ENCODE assay signal across 8 cellular contexts in genomic region chr13:101919541-101920306, GRCh38.
DNase-seq lines count a peak whose midpoint lies in the region; ATAC-seq, FAIRE-seq and TF ChIP-seq lines count a peak whose summit lies in the region.

No MANE protein-coding gene starts in this region.

- TF ChIP-seq CTCF in HepG2 (CRISPR knock-in tag; IDR thresholded peaks at IDR 0.05) = no peak

- H3K9me3 Mint-ChIP-seq in activated CD4-positive, alpha-beta memory T cell treated with anti-CD3 and anti-CD28 coated beads for 36 hours = no peaks in the 10 kb centered on the region

- ATAC-seq in HepG2 = no peak

- DNase-seq in DMS79 (lab: John Stamatoyannopoulos, UW) (peak; percentile 72), NCI-H1417 treated with DMSO at 0.1 percent for 48 hours (lab: John Stamatoyannopoulos, UW) (peak; percentile 66), HepG2 (ENCODE audit: low spot score) (no peak), GM19239 (ENCODE audit: insufficient read length, low spot score) (no peak)
- no peak for DNase-seq in stimulated activated CD8-positive, alpha-beta memory T cell treated with anti-CD3 and anti-CD28 coated beads, Interleukin-4, amount 100 ng/mL, for 48 hours
- DNase-seq in activated CD4-positive, alpha-beta memory T cell treated with anti-CD3 and anti-CD28 coated beads for 36 hours = no peak
- no peak for DNase-seq in activated CD4-positive, CD25-positive, alpha-beta regulatory T cell (lab: John Stamatoyannopoulos, UW)

- no peaks in the 10 kb centered on the region for H3K79me2 ChIP-seq in HepG2 (ENCODE audit: insufficient read depth, low read length)

- no TSS peak for BruUV-seq in HepG2 (replicated peaks; lab: Mats Ljungman, UMichigan)

- no peak overlapping the region for H3K9ac ChIP-seq in HepG2 (ENCODE audit: insufficient read depth, low read depth, low read length)

- H3K4me2 ChIP-seq in HepG2 (ENCODE audit: low read depth, low read length) = no peak overlapping the region

- CTCF ChIA-PET in HepG2 (lab: Yijun Ruan, JAX; ENCODE audit: low intra/inter-chr PET ratio, low total read pairs) = no interaction called here
- CTCF ChIA-PET in activated CD4-positive, alpha-beta memory T cell treated with anti-CD3 and anti-CD28 coated beads for 36 hours (lab: Charles Lee) = no interaction called here

- WGBS in HepG2 (ENCODE audit: low lambda C conversion rate) = 37% methylated on average over 27 of the region's 27 CpGs

- no peak overlapping the region for H3K4me3 Mint-ChIP-seq in activated CD4-positive, alpha-beta memory T cell treated with anti-CD3 and anti-CD28 coated beads for 36 hours

- POLR2A ChIA-PET in HepG2 (lab: Yijun Ruan, JAX) = no interaction called here
- POLR2A ChIA-PET in activated CD4-positive, alpha-beta memory T cell treated with anti-CD3 and anti-CD28 coated beads for 36 hours (lab: Charles Lee) = no interaction called here

- no peak for FAIRE-seq in HepG2 (lab: Jason Lieb, UNC)
- no peak for FAIRE-seq in GM19239 (lab: Jason Lieb, UNC)

- TF ChIP-seq EP300 in HepG2 (IDR thresholded peaks at IDR 0.05; ENCODE audit: low read depth in 2 of 2, low read length in 2 of 2) (no peak), HepG2 (CRISPR knock-in tag; IDR thresholded peaks at IDR 0.05; ENCODE audit: borderline replicate concordance) (no peak)

- H3K27ac ChIP-seq in cingulate gyrus (ENCODE audit: low read depth, low read length) = peak overlapping the region; percentile 3
- no peak overlapping the region for H3K27ac ChIP-seq in HepG2 (ENCODE audit: extremely low read length, insufficient read depth, low read length)

- no peak overlapping the region for H3K4me3 ChIP-seq in HepG2 (replicated peaks in 1 of 3; ENCODE audit: insufficient read depth in 1 of 3, low read depth in 2 of 3, low read length in 3 of 3)

- peaks cover 0 to 27% of the 10 kb centered on the region in 2 experiments; a peak in 4 of 5 replicates for H3K27me3 ChIP-seq in HepG2 (ENCODE audit: control insufficient read depth in 1 of 2, insufficient read depth in 2 of 2, low read length in 2 of 2)

- in situ Hi-C loops in HepG2 (cut with HindIII; ENCODE audit: extremely low pct_ligation_motif_present, low pct_unique_long_range_greater_than_20kb) = no loop called here

- H3K27me3 Mint-ChIP-seq in activated CD4-positive, alpha-beta memory T cell treated with anti-CD3 and anti-CD28 coated beads for 36 hours = peaks cover 43% of the 10 kb centered on the region

- H3K27ac Mint-ChIP-seq in activated CD4-positive, alpha-beta memory T cell treated with anti-CD3 and anti-CD28 coated beads for 36 hours = no peak overlapping the region

- H3K4me1 Mint-ChIP-seq in activated CD4-positive, alpha-beta memory T cell treated with anti-CD3 and anti-CD28 coated beads for 36 hours (ENCODE audit: low read depth) = no peaks in the 10 kb centered on the region

- H3K36me3 ChIP-seq in HepG2 (replicated peaks in 1 of 2; ENCODE audit: control insufficient read depth in 1 of 2, insufficient read depth in 2 of 2, low read length in 2 of 2) = no peaks in the 10 kb centered on the region

- intact Hi-C loops in HepG2 (cut with micrococcal nuclease; ENCODE audit: unreplicated experiment) = loop anchor here (5.0 kb wide), 1 partner anchor 407 kb away; no protein-coding TSS in a partner anchor
- intact Hi-C loops in activated CD4-positive, alpha-beta memory T cell treated with anti-CD3 and anti-CD28 coated beads for 36 hours (cut with micrococcal nuclease) = loop anchor here (5.0 to 10.0 kb wide), 2 partner anchors 405 to 502 kb away; partner anchors contain the start of gene NALCN

- no peaks in the 10 kb centered on the region for H3K9me3 ChIP-seq in HepG2 (ENCODE audit: low read length)

- H4K20me1 ChIP-seq in HepG2 (ENCODE audit: insufficient read depth, low read length) = no peaks in the 10 kb centered on the region

- no peaks in the 10 kb centered on the region for H3K4me1 ChIP-seq in HepG2 (ENCODE audit: insufficient read depth, low read length)

- no peak for TF ChIP-seq POLR2A in HepG2 (IDR thresholded peaks at IDR 0.05; ENCODE audit: insufficient read depth in 1 of 2, low read depth in 2 of 2, low read length in 2 of 2)

- no peak for TF ChIP-seq RAD21 in HepG2 (CRISPR knock-in tag; IDR thresholded peaks at IDR 0.05)

- H2AFZ ChIP-seq in HepG2 (ENCODE audit: low read length) = no peak overlapping the region

- H3K36me3 Mint-ChIP-seq in activated CD4-positive, alpha-beta memory T cell treated with anti-CD3 and anti-CD28 coated beads for 36 hours = no peaks in the 10 kb centered on the region

TF ChIP-seq in HepG2, 621 proteins besides CTCF, POLR2A, EP300 and RAD21:
- TF ChIP-seq, protein P1, sequence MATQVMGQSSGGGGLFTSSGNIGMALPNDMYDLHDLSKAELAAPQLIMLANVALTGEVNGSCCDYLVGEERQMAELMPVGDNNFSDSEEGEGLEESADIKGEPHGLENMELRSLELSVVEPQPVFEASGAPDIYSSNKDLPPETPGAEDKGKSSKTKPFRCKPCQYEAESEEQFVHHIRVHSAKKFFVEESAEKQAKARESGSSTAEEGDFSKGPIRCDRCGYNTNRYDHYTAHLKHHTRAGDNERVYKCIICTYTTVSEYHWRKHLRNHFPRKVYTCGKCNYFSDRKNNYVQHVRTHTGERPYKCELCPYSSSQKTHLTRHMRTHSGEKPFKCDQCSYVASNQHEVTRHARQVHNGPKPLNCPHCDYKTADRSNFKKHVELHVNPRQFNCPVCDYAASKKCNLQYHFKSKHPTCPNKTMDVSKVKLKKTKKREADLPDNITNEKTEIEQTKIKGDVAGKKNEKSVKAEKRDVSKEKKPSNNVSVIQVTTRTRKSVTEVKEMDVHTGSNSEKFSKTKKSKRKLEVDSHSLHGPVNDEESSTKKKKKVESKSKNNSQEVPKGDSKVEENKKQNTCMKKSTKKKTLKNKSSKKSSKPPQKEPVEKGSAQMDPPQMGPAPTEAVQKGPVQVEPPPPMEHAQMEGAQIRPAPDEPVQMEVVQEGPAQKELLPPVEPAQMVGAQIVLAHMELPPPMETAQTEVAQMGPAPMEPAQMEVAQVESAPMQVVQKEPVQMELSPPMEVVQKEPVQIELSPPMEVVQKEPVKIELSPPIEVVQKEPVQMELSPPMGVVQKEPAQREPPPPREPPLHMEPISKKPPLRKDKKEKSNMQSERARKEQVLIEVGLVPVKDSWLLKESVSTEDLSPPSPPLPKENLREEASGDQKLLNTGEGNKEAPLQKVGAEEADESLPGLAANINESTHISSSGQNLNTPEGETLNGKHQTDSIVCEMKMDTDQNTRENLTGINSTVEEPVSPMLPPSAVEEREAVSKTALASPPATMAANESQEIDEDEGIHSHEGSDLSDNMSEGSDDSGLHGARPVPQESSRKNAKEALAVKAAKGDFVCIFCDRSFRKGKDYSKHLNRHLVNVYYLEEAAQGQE (IDR thresholded peaks at IDR 0.05; ENCODE audit: borderline replicate concordance in 1 of 2, low read depth in 1 of 2, low read length in 2 of 2) = peak; percentile 61 to 91
- TF ChIP-seq, protein P2, sequence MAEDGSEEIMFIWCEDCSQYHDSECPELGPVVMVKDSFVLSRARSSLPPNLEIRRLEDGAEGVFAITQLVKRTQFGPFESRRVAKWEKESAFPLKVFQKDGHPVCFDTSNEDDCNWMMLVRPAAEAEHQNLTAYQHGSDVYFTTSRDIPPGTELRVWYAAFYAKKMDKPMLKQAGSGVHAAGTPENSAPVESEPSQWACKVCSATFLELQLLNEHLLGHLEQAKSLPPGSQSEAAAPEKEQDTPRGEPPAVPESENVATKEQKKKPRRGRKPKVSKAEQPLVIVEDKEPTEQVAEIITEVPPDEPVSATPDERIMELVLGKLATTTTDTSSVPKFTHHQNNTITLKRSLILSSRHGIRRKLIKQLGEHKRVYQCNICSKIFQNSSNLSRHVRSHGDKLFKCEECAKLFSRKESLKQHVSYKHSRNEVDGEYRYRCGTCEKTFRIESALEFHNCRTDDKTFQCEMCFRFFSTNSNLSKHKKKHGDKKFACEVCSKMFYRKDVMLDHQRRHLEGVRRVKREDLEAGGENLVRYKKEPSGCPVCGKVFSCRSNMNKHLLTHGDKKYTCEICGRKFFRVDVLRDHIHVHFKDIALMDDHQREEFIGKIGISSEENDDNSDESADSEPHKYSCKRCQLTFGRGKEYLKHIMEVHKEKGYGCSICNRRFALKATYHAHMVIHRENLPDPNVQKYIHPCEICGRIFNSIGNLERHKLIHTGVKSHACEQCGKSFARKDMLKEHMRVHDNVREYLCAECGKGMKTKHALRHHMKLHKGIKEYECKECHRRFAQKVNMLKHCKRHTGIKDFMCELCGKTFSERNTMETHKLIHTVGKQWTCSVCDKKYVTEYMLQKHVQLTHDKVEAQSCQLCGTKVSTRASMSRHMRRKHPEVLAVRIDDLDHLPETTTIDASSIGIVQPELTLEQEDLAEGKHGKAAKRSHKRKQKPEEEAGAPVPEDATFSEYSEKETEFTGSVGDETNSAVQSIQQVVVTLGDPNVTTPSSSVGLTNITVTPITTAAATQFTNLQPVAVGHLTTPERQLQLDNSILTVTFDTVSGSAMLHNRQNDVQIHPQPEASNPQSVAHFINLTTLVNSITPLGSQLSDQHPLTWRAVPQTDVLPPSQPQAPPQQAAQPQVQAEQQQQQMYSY (CRISPR knock-in tag; IDR thresholded peaks at IDR 0.05) = no peak
- peak; percentile 89 for TF ChIP-seq MIER2 (CRISPR knock-in tag; IDR thresholded peaks at IDR 0.05)

Comparison
In these comparisons a context has a peak if more than half of its experiments do, and no peak if none do; other contexts are left out.
1. DNase-seq: peak in DMS79 (single experiment) and NCI-H1417 treated with DMSO at 0.1 percent for 48 hours (single experiment); none in HepG2 (single experiment), GM19239 (single experiment), stimulated activated CD8-positive, alpha-beta memory T cell treated with anti-CD3 and anti-CD28 coated beads, Interleukin-4, amount 100 ng/mL, for 48 hours (single experiment), activated CD4-positive, alpha-beta memory T cell treated with anti-CD3 and anti-CD28 coated beads for 36 hours (single experiment) and activated CD4-positive, CD25-positive, alpha-beta regulatory T cell (0 of 4).